In the genomic region with DNA sequence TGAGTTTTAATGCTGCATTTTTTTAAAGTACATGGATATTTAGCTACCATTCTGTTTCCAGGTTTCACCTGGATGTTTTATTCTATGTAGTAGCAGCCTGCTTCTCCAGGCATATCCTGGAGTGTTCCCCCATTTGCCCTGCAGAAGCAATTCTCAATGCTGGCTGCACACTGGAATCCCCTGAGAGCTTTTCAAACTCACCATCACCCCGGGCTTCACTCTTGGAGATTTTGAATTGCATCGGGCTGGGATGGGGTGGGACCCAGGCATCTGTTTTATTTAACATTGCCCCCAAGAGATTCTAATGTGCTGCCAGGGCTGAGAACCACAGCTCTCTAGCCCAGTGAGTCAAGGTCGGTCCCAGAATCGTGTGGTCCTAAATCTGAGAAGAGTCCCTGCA, we compare ENCODE assay signal across 6 cellular contexts.
"Had no signal": no experiment of that assay in that cellular context is flagged by ENCODE, and none has a peak within 500 bp of the region (broad histone marks: within the 10 kb centered on the region; RNA-seq: fewer than 3 reads in every experiment).

No MANE protein-coding gene starts in this region.

- DNase-seq: H9, HCEC 1CT, IMR-90, KG1 had no signal

- H3K4me2 ChIP-seq: GM23338 had no signal

- H3K4me3 ChIP-seq: GM23338, K562 had no signal

- ATAC-seq: GM23338, K562 had no signal
